Comparison of ENCODE assay signal across 9 cellular contexts in genomic region chr2:45112750-45113149, GRCh38.
"Had no signal": no experiment of that assay in that cellular context is flagged by ENCODE, and none has a peak within 500 bp of the region (broad histone marks: within the 10 kb centered on the region; RNA-seq: fewer than 3 reads in every experiment).

No MANE protein-coding gene starts in this region.

- H3K27ac ChIP-seq: GM23248 had no signal

- DNase-seq: GM23248, GOT3, H7, H9, HCEC 1CT, HFFc6 had no signal

- H3K4me1 ChIP-seq: HAP-1 had no signal

- H3K4me1 Mint-ChIP-seq: GM23338 had no signal

- ATAC-seq: GM23338, HCT116 had no signal

- H3K9me3 Mint-ChIP-seq: GM23338, H9, HFFc6 had no signal

- H3K4me3 Mint-ChIP-seq: GM23338, H9, HFFc6 had no signal

- H3K36me3 ChIP-seq: HAP-1 had no signal

- H3K9me3 ChIP-seq: HAP-1 had no signal

- H3K4me3 ChIP-seq: GM23248, GM23338, HAP-1 had no signal

- H3K27ac Mint-ChIP-seq: GM23338, H9, HFFc6 had no signal
